ENCODE assay signal across 35 cellular contexts in the genomic region with DNA sequence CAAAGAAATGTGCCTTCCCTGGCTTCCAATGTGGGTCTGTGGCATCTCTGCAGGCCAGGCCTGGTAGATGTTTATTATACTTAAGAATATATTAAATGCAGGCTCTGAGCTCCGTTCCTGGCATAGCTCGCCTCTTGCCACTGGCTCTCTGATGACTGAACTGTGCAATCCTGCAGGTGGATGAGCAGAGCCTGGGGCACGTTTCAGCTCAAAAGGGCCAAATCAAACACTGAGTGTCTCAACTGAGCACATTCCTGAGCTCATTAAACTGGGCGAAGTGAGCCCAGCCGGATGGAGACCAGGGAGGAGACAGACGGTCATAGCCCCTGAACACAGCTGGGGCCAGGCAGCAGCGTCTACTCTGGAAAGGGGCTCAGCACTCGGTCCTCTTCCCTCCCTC.
"Had no signal": no experiment of that assay in that cellular context is flagged by ENCODE, and none has a peak within 500 bp of the region (broad histone marks: within the 10 kb centered on the region; RNA-seq: fewer than 3 reads in every experiment).

No MANE protein-coding gene starts in this region.

- H3K27me3 ChIP-seq: cardiac muscle cell, colonic mucosa had no signal

- H3K36me3 Mint-ChIP-seq: activated CD4-positive, alpha-beta memory T cell treated with anti-CD3 and anti-CD28 coated beads for 36 hours; activated CD8-positive, alpha-beta memory T cell treated with anti-CD3 and anti-CD28 coated beads, Interleukin-2, amount 10 ng/mL, durations not matched to agents 7 days and 5 days; activated naive CD4-positive, alpha-beta T cell treated with anti-CD3 and anti-CD28 coated beads, Interleukin-2, amount 50 U/mL, for 24 hours; activated naive CD8-positive, alpha-beta T cell treated with anti-CD3 and anti-CD28 coated beads for 36 hours; T-cell had no signal

- H3K4me1 Mint-ChIP-seq: activated CD4-positive, alpha-beta T cell treated with anti-CD3 and anti-CD28 coated beads for 36 hours; activated CD4-positive, alpha-beta T cell treated with anti-CD3 and anti-CD28 coated beads, Interleukin-2, amount 10 ng/mL, durations not matched to agents 24 days and 14 days; activated CD8-positive, alpha-beta memory T cell treated with anti-CD3 and anti-CD28 coated beads, Interleukin-2, amount 10 ng/mL, durations not matched to agents 7 days and 5 days; activated naive CD4-positive, alpha-beta T cell treated with anti-CD3 and anti-CD28 coated beads, Interleukin-2, amount 50 U/mL, for 24 hours; activated naive CD8-positive, alpha-beta T cell treated with anti-CD3 and anti-CD28 coated beads for 36 hours; activated naive CD8-positive, alpha-beta T cell treated with anti-CD3 and anti-CD28 coated beads, Interleukin-2, amount 50 U/mL, for 24 hours; T-cell had no signal

- H3K4me3 ChIP-seq: adrenal gland, body of pancreas, cardiac muscle cell, colonic mucosa, esophagus squamous epithelium, gastroesophageal sphincter had no signal

- DNase-seq: activated CD4-positive, alpha-beta memory T cell treated with anti-CD3 and anti-CD28 coated beads for 36 hours; activated CD4-positive, alpha-beta T cell treated with anti-CD3 and anti-CD28 coated beads for 36 hours; activated CD4-positive, alpha-beta T cell treated with anti-CD3 and anti-CD28 coated beads, Interleukin-2, amount 10 ng/mL, durations not matched to agents 24 days and 14 days; activated CD4-positive, CD25-positive, alpha-beta regulatory T cell; activated CD4-positive, CD25-positive, alpha-beta regulatory T cell treated with anti-CD3 and anti-CD28 coated beads, Interleukin-2, amount 50 U/mL, for 72 hours; activated CD8-positive, alpha-beta memory T cell treated with anti-CD3 and anti-CD28 coated beads, Interleukin-2, amount 10 ng/mL, durations not matched to agents 7 days and 5 days; activated CD8-positive, alpha-beta memory T cell treated with anti-CD3 and anti-CD28 coated beads, Interleukin-2, amount 50 U/mL, for 4 hours; activated CD8-positive, alpha-beta T cell treated with anti-CD3 and anti-CD28 coated beads, Interleukin-2, amount 10 ng/mL, durations not matched to agents 7 days and 5 days; activated effector memory CD4-positive, alpha-beta T cell treated with anti-CD3 and anti-CD28 coated beads, Interleukin-2, amount 50 U/mL, for 16 hours; activated naive CD4-positive, alpha-beta T cell treated with anti-CD3 and anti-CD28 coated beads for 36 hours; activated naive CD8-positive, alpha-beta T cell treated with anti-CD3 and anti-CD28 coated beads for 36 hours; activated naive CD8-positive, alpha-beta T cell treated with anti-CD3 and anti-CD28 coated beads, Interleukin-2, amount 50 U/mL, for 24 hours; activated T-cell treated with anti-CD3 and anti-CD28 coated beads, Interleukin-2, amount 50 U/mL, for 1 hour; activated T-cell treated with anti-CD3 and anti-CD28 coated beads, Interleukin-2, amount 50 U/mL, for 48 hours; adrenal gland; amygdala; aorta; body of pancreas; central memory CD4-positive, alpha-beta T cell; cerebellar nuclear complex; colonic mucosa; effector CD8-positive, alpha-beta T cell; esophagus squamous epithelium; foreskin melanocyte; T-cell; T-helper 9 cell had no signal

- H3K27ac ChIP-seq: adrenal gland, body of pancreas, cardiac muscle cell, colonic mucosa, epithelial cell of prostate, esophagus squamous epithelium, gastroesophageal sphincter had no signal

- H3K27ac Mint-ChIP-seq: activated CD4-positive, alpha-beta memory T cell treated with anti-CD3 and anti-CD28 coated beads for 36 hours; activated CD4-positive, alpha-beta T cell treated with anti-CD3 and anti-CD28 coated beads for 36 hours; activated CD4-positive, alpha-beta T cell treated with anti-CD3 and anti-CD28 coated beads, Interleukin-2, amount 10 ng/mL, durations not matched to agents 24 days and 14 days; activated CD8-positive, alpha-beta memory T cell treated with anti-CD3 and anti-CD28 coated beads, Interleukin-2, amount 10 ng/mL, durations not matched to agents 7 days and 5 days; activated CD8-positive, alpha-beta T cell treated with anti-CD3 and anti-CD28 coated beads, Interleukin-2, amount 10 ng/mL, durations not matched to agents 7 days and 5 days; activated naive CD4-positive, alpha-beta T cell treated with anti-CD3 and anti-CD28 coated beads for 36 hours; activated naive CD4-positive, alpha-beta T cell treated with anti-CD3 and anti-CD28 coated beads, Interleukin-2, amount 50 U/mL, for 24 hours; activated naive CD8-positive, alpha-beta T cell treated with anti-CD3 and anti-CD28 coated beads for 36 hours; activated naive CD8-positive, alpha-beta T cell treated with anti-CD3 and anti-CD28 coated beads, Interleukin-2, amount 50 U/mL, for 24 hours; activated T-helper 1 cell treated with anti-CD3 and anti-CD28 coated beads, Interleukin-12 subunit alpha, Interleukin-12 subunit beta, Interleukin-2, Interleukin-4 antibody, amounts not matched to agents 30 ng/mL and 10 ng/mL and 1 ng/mL, durations not matched to agents 14 hours and 24 hours and 36 hours; activated T-helper 2 cell treated with anti-CD3 and anti-CD28 coated beads, Interferon-gamma antibody, Interleukin-2, Interleukin-4, amounts not matched to agents 10 μg/mL and 5 μg/mL and 100 μg/mL, durations not matched to agents 14 hours and 24 hours and 36 hours; T-cell; T-helper 1 cell treated with Interleukin-12 subunit alpha and Interleukin-12 subunit beta and Interleukin-4 antibody, amounts not matched to agents 30 μg/mL and 1 μg/mL, for 36 hours had no signal

- ATAC-seq: activated CD4-positive, alpha-beta T cell treated with anti-CD3 and anti-CD28 coated beads for 36 hours; activated CD8-positive, alpha-beta memory T cell treated with anti-CD3 and anti-CD28 coated beads, Interleukin-2, amount 10 ng/mL, durations not matched to agents 7 days and 5 days; activated CD8-positive, alpha-beta T cell treated with anti-CD3 and anti-CD28 coated beads, Interleukin-2, amount 10 ng/mL, durations not matched to agents 7 days and 5 days; activated naive CD8-positive, alpha-beta T cell treated with anti-CD3 and anti-CD28 coated beads, Interleukin-2, amount 50 U/mL, for 24 hours; body of pancreas; gastroesophageal sphincter; T-cell had no signal

- H3K9me3 Mint-ChIP-seq: activated CD4-positive, alpha-beta memory T cell treated with anti-CD3 and anti-CD28 coated beads for 36 hours; activated CD4-positive, alpha-beta T cell treated with anti-CD3 and anti-CD28 coated beads, Interleukin-2, amount 10 ng/mL, durations not matched to agents 24 days and 14 days; activated naive CD4-positive, alpha-beta T cell treated with anti-CD3 and anti-CD28 coated beads for 36 hours; activated naive CD4-positive, alpha-beta T cell treated with anti-CD3 and anti-CD28 coated beads, Interleukin-2, amount 50 U/mL, for 24 hours; activated naive CD8-positive, alpha-beta T cell treated with anti-CD3 and anti-CD28 coated beads for 36 hours; activated naive CD8-positive, alpha-beta T cell treated with anti-CD3 and anti-CD28 coated beads, Interleukin-2, amount 50 U/mL, for 24 hours; activated T-helper 1 cell treated with anti-CD3 and anti-CD28 coated beads, Interleukin-12 subunit alpha, Interleukin-12 subunit beta, Interleukin-2, Interleukin-4 antibody, amounts not matched to agents 30 ng/mL and 10 ng/mL and 1 ng/mL, durations not matched to agents 14 hours and 24 hours and 36 hours; activated T-helper 2 cell treated with anti-CD3 and anti-CD28 coated beads, Interferon-gamma antibody, Interleukin-2, Interleukin-4, amounts not matched to agents 10 μg/mL and 5 μg/mL and 100 μg/mL, durations not matched to agents 14 hours and 24 hours and 36 hours; T-cell; T-helper 1 cell treated with Interleukin-12 subunit alpha and Interleukin-12 subunit beta and Interleukin-4 antibody, amounts not matched to agents 30 μg/mL and 1 μg/mL, for 36 hours had no signal

- H3K4me1 ChIP-seq: adrenal gland, colonic mucosa, esophagus squamous epithelium, gastroesophageal sphincter had no signal

- H3K4me3 Mint-ChIP-seq: activated CD4-positive, alpha-beta memory T cell treated with anti-CD3 and anti-CD28 coated beads for 36 hours; activated CD4-positive, alpha-beta T cell treated with anti-CD3 and anti-CD28 coated beads for 36 hours; activated CD4-positive, alpha-beta T cell treated with anti-CD3 and anti-CD28 coated beads, Interleukin-2, amount 10 ng/mL, durations not matched to agents 24 days and 14 days; activated CD8-positive, alpha-beta memory T cell treated with anti-CD3 and anti-CD28 coated beads, Interleukin-2, amount 10 ng/mL, durations not matched to agents 7 days and 5 days; activated CD8-positive, alpha-beta T cell treated with anti-CD3 and anti-CD28 coated beads, Interleukin-2, amount 10 ng/mL, durations not matched to agents 7 days and 5 days; activated naive CD4-positive, alpha-beta T cell treated with anti-CD3 and anti-CD28 coated beads for 36 hours; activated naive CD4-positive, alpha-beta T cell treated with anti-CD3 and anti-CD28 coated beads, Interleukin-2, amount 50 U/mL, for 24 hours; activated naive CD8-positive, alpha-beta T cell treated with anti-CD3 and anti-CD28 coated beads for 36 hours; activated naive CD8-positive, alpha-beta T cell treated with anti-CD3 and anti-CD28 coated beads, Interleukin-2, amount 50 U/mL, for 24 hours; activated T-helper 1 cell treated with anti-CD3 and anti-CD28 coated beads, Interleukin-12 subunit alpha, Interleukin-12 subunit beta, Interleukin-2, Interleukin-4 antibody, amounts not matched to agents 30 ng/mL and 10 ng/mL and 1 ng/mL, durations not matched to agents 14 hours and 24 hours and 36 hours; T-cell; T-helper 1 cell treated with Interleukin-12 subunit alpha and Interleukin-12 subunit beta and Interleukin-4 antibody, amounts not matched to agents 30 μg/mL and 1 μg/mL, for 36 hours had no signal

- H3K36me3 ChIP-seq: adrenal gland, cardiac muscle cell, colonic mucosa, esophagus squamous epithelium, gastroesophageal sphincter had no signal

- FAIRE-seq: endometrium, endothelial cell of umbilical vein had no signal

- H3K9me3 ChIP-seq: adrenal gland, body of pancreas, colonic mucosa, esophagus squamous epithelium, gastroesophageal sphincter had no signal
